In genomic region chr12:571795-572531, GRCh38 we compare ENCODE assay signal across 9 cellular contexts.
A peak's percentile ranks its signal among the peaks of the same experiment; 100 is the strongest.
DNase-seq lines count a peak whose midpoint lies in the region; ATAC-seq, FAIRE-seq and TF ChIP-seq lines count a peak whose summit lies in the region.
"Had no signal": no experiment of that assay in that cellular context is flagged by ENCODE, and none has a peak within 500 bp of the region (broad histone marks: within the 10 kb centered on the region; RNA-seq: fewer than 3 reads in every experiment).

No MANE protein-coding gene starts in this region.

- H3K9me3 Mint-ChIP-seq in neural progenitor cell, result peaks cover 4% of the 10 kb centered on the region

- H3K4me2 ChIP-seq in BLaER1 treated with 17β-estradiol and CSF1 and Interleukin-3, amounts not matched to agents 10 nM and 100 nM, result peak overlapping the region; percentile 35 to 79 (median 59)
- peak overlapping the region; percentile 88 for H3K4me2 ChIP-seq in endothelial cell of umbilical vein (ENCODE audit: insufficient read depth, low read length)
- peak overlapping the region; percentile 76 for H3K4me2 ChIP-seq in neural progenitor cell

- TF ChIP-seq POLR2A in endothelial cell of umbilical vein (IDR thresholded peaks at IDR 0.05; ENCODE audit: low read depth, low read length), result no peak

- intact Hi-C loops in endothelial cell of umbilical vein (cut with micrococcal nuclease), result loop anchor here (2.0 to 5.0 kb wide), 3 partner anchors 71 to 1011 kb away; no protein-coding TSS in a partner anchor

- peak; percentile 78 for DNase-seq in MG63
- peak; percentile 6 for DNase-seq in endothelial cell of umbilical vein (ENCODE audit: low read depth, low spot score)
- no peak for DNase-seq in neural progenitor cell (ENCODE audit: low spot score)
- DNase-seq in D721Med (ENCODE audit: insufficient read length, low spot score), result no peak
- DNase-seq in KG1 (lab: John Stamatoyannopoulos, UW), result no peak
- DNase-seq in nucleus accumbens (lab: John Stamatoyannopoulos, UW), result no peak

- peaks cover 0 to 4% (median 0%) of the 10 kb centered on the region in 11 experiments; a peak in 1 of 22 replicates for H3K27me3 ChIP-seq in BLaER1 treated with 17β-estradiol and CSF1 and Interleukin-3, amounts not matched to agents 10 nM and 100 nM
- H3K27me3 ChIP-seq in MG63 (no peaks in the 10 kb centered on the region), endothelial cell of umbilical vein (ENCODE audit: control insufficient read depth in 2 of 2, insufficient read depth in 2 of 2, low read length in 2 of 2) (no peaks in the 10 kb centered on the region), neural progenitor cell (peaks cover 13% of the 10 kb centered on the region)

- FAIRE-seq in endothelial cell of umbilical vein (lab: Jason Lieb, UNC) (no peak), D721Med (lab: Jason Lieb, UNC) (no peak)

- H3K9me1 ChIP-seq in endothelial cell of umbilical vein (replicated peaks; ENCODE audit: control insufficient read depth, extremely low read depth, insufficient read depth, low read length), result no peaks in the 10 kb centered on the region

- BruUV-seq in endothelial cell of umbilical vein (replicated peaks; lab: Mats Ljungman, UMichigan), result no TSS peak

- H3K36me3 Mint-ChIP-seq in neural progenitor cell, result peaks cover 2% of the 10 kb centered on the region
- H3K36me3 Mint-ChIP-seq: activated naive CD8-positive, alpha-beta T cell had no signal

- TF ChIP-seq CTCF in endothelial cell of umbilical vein (IDR thresholded peaks at IDR 0.05; ENCODE audit: extremely low read depth in 1 of 2, insufficient read depth in 1 of 2, low read depth in 1 of 2, low read length in 2 of 2) (no peak), neural progenitor cell (IDR thresholded peaks at IDR 0.05) (no peak), D721Med (IDR thresholded peaks at IDR 0.05; ENCODE audit: insufficient read depth, missing control alignments) (no peak)

- peak overlapping the region; percentile 63 for H3K27ac Mint-ChIP-seq in neural progenitor cell

- peaks cover 50 to 79% (median 56%) of the 10 kb centered on the region in 10 experiments for H3K4me1 ChIP-seq in BLaER1 treated with 17β-estradiol and CSF1 and Interleukin-3, amounts not matched to agents 10 nM and 100 nM
- H3K4me1 ChIP-seq in endothelial cell of umbilical vein (ENCODE audit: control insufficient read depth, extremely low read depth, insufficient read depth, low read length), result peaks cover 32% of the 10 kb centered on the region
- peaks cover 28% of the 10 kb centered on the region for H3K4me1 ChIP-seq in neural progenitor cell

- no peak overlapping the region for H3K4me3 ChIP-seq in BLaER1 treated with 17β-estradiol and CSF1 and Interleukin-3, amounts not matched to agents 10 nM and 100 nM
- H3K4me3 ChIP-seq in MG63 (no peak overlapping the region), endothelial cell of umbilical vein (replicated peaks in 1 of 3; ENCODE audit: insufficient read depth in 1 of 3, low read depth in 1 of 3, low read length in 3 of 3) (no peak overlapping the region), neural progenitor cell (no peak overlapping the region)

- H3K79me2 ChIP-seq in endothelial cell of umbilical vein (ENCODE audit: control insufficient read depth, insufficient read depth, low read length) (no peaks in the 10 kb centered on the region), neural progenitor cell (ENCODE audit: low read depth) (no peaks in the 10 kb centered on the region)

- no peaks in the 10 kb centered on the region for H3K36me3 ChIP-seq in BLaER1 treated with 17β-estradiol and CSF1 and Interleukin-3, amounts not matched to agents 10 nM and 100 nM
- H3K36me3 ChIP-seq in MG63 (peaks cover 3% of the 10 kb centered on the region; the same call in 1 of the 2 replicates), endothelial cell of umbilical vein (ENCODE audit: control insufficient read depth in 2 of 2, extremely low read depth in 1 of 2, insufficient read depth in 2 of 2, low read length in 2 of 2) (no peaks in the 10 kb centered on the region), neural progenitor cell (no peaks in the 10 kb centered on the region)

- peaks cover 19% of the 10 kb centered on the region for H3K27me3 Mint-ChIP-seq in neural progenitor cell (ENCODE audit: insufficient read depth, low read depth)
- H3K27me3 Mint-ChIP-seq: activated naive CD8-positive, alpha-beta T cell had no signal

- CTCF ChIA-PET in endothelial cell of umbilical vein (lab: Charles Lee), result interaction anchor here (1.0 to 7.8 kb wide), 11 partner anchors 31 to 1011 kb away, joined by 3 to 150 read pairs (median 8); partner anchors contain the start of genes RAD52 and WNK1

- peak overlapping the region; percentile 78 for H3K4me3 Mint-ChIP-seq in neural progenitor cell

- ATAC-seq in GM19467 (IDR thresholded peaks at IDR 0.05; ENCODE audit: unreplicated experiment), result no peak

- peak overlapping the region in 5 of 11 experiments; percentile 3 to 41 (median 18); a peak in 5 of 22 replicates for H3K27ac ChIP-seq in BLaER1 treated with 17β-estradiol and CSF1 and Interleukin-3, amounts not matched to agents 10 nM and 100 nM
- H3K27ac ChIP-seq in endothelial cell of umbilical vein (ENCODE audit: insufficient read depth, low read depth, low read length), result peak overlapping the region; percentile 77
- no peak overlapping the region for H3K27ac ChIP-seq in neural progenitor cell

- H3K4me1 Mint-ChIP-seq in neural progenitor cell, result peaks cover 14% of the 10 kb centered on the region

- peak overlapping the region; percentile 92 for H2AFZ ChIP-seq in endothelial cell of umbilical vein (ENCODE audit: low read depth, low read length)
- H2AFZ ChIP-seq in neural progenitor cell (replicated peaks), result no peak overlapping the region

- peaks cover 27% of the 10 kb centered on the region for H3F3A ChIP-seq in neural progenitor cell (ENCODE audit: low read depth)

- dilution Hi-C loops in endothelial cell of umbilical vein (cut with MboI; ENCODE audit: extremely low pct_ligation_motif_present, low sequenced_read_pairs), result no loop called here

- peaks cover 0 to 7% (median 0%) of the 10 kb centered on the region in 11 experiments; a peak in 1 of 22 replicates for H3K9me3 ChIP-seq in BLaER1 treated with 17β-estradiol and CSF1 and Interleukin-3, amounts not matched to agents 10 nM and 100 nM (replicated peaks in 1 of 11)
- H3K9me3 ChIP-seq in MG63 (peaks cover 5% of the 10 kb centered on the region; the same call in 1 of the 2 replicates), endothelial cell of umbilical vein (replicated peaks; ENCODE audit: control insufficient read depth, insufficient read depth, low read length) (no peaks in the 10 kb centered on the region), neural progenitor cell (ENCODE audit: low read depth) (no peaks in the 10 kb centered on the region)

- POLR2A ChIA-PET in endothelial cell of umbilical vein (lab: Charles Lee), result interaction anchor here (0.8 to 1.3 kb wide), 2 partner anchors 26 to 377 kb away, joined by 3 to 5 read pairs; partner anchors contain the start of gene RAD52

- no peaks in the 10 kb centered on the region for H4K20me1 ChIP-seq in BLaER1 treated with 17β-estradiol and CSF1 and Interleukin-3, amounts not matched to agents 10 nM and 100 nM
- H4K20me1 ChIP-seq in endothelial cell of umbilical vein (replicated peaks; ENCODE audit: control insufficient read depth, extremely low read depth, insufficient read depth, low read length), result no peaks in the 10 kb centered on the region
- H4K20me1 ChIP-seq in neural progenitor cell (ENCODE audit: low read depth), result no peaks in the 10 kb centered on the region

- H3K9ac ChIP-seq in BLaER1 treated with 17β-estradiol and CSF1 and Interleukin-3, amounts not matched to agents 10 nM and 100 nM, result peak overlapping the region in 5 of 11 experiments; percentile 3 to 55 (median 25); a peak in 4 of 22 replicates
- no peak overlapping the region for H3K9ac ChIP-seq in endothelial cell of umbilical vein (replicated peaks; ENCODE audit: extremely low read depth, insufficient read depth, low read length)
- H3K9ac ChIP-seq in neural progenitor cell, result no peak overlapping the region

TF ChIP-seq in endothelial cell of umbilical vein, 7 proteins besides CTCF, POLR2A, EP300 and RAD21:
- no peak for TF ChIP-seq MAX (IDR thresholded peaks at IDR 0.05; ENCODE audit: insufficient read depth, insufficient read length)
- TF ChIP-seq MYC (IDR thresholded peaks at IDR 0.05; ENCODE audit: low read depth, low read length), result no peak
- no peak for TF ChIP-seq GATA2 (IDR thresholded peaks at IDR 0.05; ENCODE audit: insufficient read depth, insufficient read length, low read depth, low read length)
- no peak for TF ChIP-seq JUN (IDR thresholded peaks at IDR 0.05; ENCODE audit: borderline replicate concordance, insufficient read depth, insufficient read length, low read depth)
- TF ChIP-seq POLR2AphosphoS5 (IDR thresholded peaks at IDR 0.05; ENCODE audit: insufficient read depth, low read depth, low read length), result no peak
- TF ChIP-seq EZH2 (IDR thresholded peaks at IDR 0.05; ENCODE audit: borderline replicate concordance, low read depth, low read length, severe bottlenecking), result no peak
- no peak for TF ChIP-seq FOS (IDR thresholded peaks at IDR 0.05; ENCODE audit: borderline replicate concordance, insufficient read depth, low read length)

Comparison
In these comparisons a context has a peak if more than half of its experiments do, and no peak if none do; other contexts are left out.
1. DNase-seq: peak in MG63 (single experiment) and endothelial cell of umbilical vein (single experiment); none in neural progenitor cell (single experiment), D721Med (single experiment), KG1 (single experiment) and nucleus accumbens (0 of 56).
2. Peak in every context shown above with its lines, with median percentiles within 50 percentile points of each other: H3K4me2 ChIP-seq.